In the genomic region with DNA sequence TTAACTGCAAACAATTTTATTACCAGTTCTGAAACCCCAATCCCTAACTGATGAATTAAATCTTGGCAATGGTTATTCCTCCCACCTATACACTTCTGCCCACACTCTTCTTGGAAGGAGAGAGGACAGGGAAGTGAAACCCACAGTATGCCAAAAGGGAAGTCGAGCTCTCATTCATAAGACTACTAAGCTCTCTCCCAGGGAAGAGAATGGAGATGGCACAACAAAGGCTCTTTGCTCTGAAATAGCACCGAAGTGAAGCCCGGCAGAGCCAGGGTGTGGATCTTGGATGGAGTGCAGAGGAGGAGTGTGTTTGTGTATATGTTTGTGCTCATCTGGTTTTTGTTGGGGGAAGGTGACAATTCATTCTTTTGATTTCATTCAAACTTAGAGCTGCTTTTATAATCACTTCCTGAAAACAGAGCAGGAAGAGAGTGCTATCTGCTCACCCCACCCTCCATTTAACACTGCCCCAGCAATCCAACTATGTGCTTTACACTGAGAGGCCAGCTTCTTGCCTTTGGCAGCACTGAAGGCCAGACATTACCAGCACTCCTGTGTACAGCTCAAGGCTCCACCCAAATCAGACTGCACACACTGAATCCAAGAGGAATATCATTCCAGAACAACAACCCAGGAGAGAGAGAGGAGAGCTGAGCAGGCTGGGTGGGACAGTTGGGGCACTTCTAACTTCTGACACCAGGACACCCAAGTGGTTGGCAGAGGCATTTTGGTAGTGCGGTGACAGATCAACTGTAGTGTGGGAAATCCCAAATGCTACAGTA, we compare ENCODE assay signal across 8 cellular contexts.
DNase-seq lines count a peak whose midpoint lies in the region; ATAC-seq and TF ChIP-seq lines count a peak whose summit lies in the region.

No MANE protein-coding gene starts in this region.

- no peak for TF ChIP-seq POLR2A in testis (IDR thresholded peaks at IDR 0.05)

- peaks cover 0 to 6% of the 10 kb centered on the region in 2 donors for H3K36me3 ChIP-seq in ascending aorta
- no peaks in the 10 kb centered on the region for H3K36me3 ChIP-seq in testis (ENCODE audit: low read depth, missing control alignments)

- peak overlapping the region; percentile 76 for H3K27ac Mint-ChIP-seq in activated naive CD8-positive, alpha-beta T cell
- no peak overlapping the region for H3K27ac Mint-ChIP-seq in activated naive CD8-positive, alpha-beta T cell treated with anti-CD3 and anti-CD28 coated beads, Interleukin-2, amount 50 U/mL, for 24 hours

- H3K27me3 ChIP-seq in ascending aorta, result no peaks in the 10 kb centered on the region
- no peaks in the 10 kb centered on the region for H3K27me3 ChIP-seq in testis

- no peak for TF ChIP-seq CTCF in ascending aorta (IDR thresholded peaks at IDR 0.05)
- TF ChIP-seq CTCF in testis (IDR thresholded peaks at IDR 0.05), result no peak

- H3K4me1 Mint-ChIP-seq in activated naive CD8-positive, alpha-beta T cell (ENCODE audit: low read depth), result peaks cover 19% of the 10 kb centered on the region
- H3K4me1 Mint-ChIP-seq in activated naive CD8-positive, alpha-beta T cell treated with anti-CD3 and anti-CD28 coated beads, Interleukin-2, amount 50 U/mL, for 24 hours, result peaks cover 18% of the 10 kb centered on the region

- H3K9me3 Mint-ChIP-seq in activated naive CD8-positive, alpha-beta T cell (ENCODE audit: low read depth), result no peaks in the 10 kb centered on the region
- H3K9me3 Mint-ChIP-seq in activated naive CD8-positive, alpha-beta T cell treated with anti-CD3 and anti-CD28 coated beads, Interleukin-2, amount 50 U/mL, for 24 hours, result no peaks in the 10 kb centered on the region

- 41 to 58% methylated on average over 4 of the region's 4 CpGs for WGBS in testis, 2 donors

- no peak overlapping the region for H3K4me3 Mint-ChIP-seq in activated naive CD8-positive, alpha-beta T cell
- no peak overlapping the region for H3K4me3 Mint-ChIP-seq in activated naive CD8-positive, alpha-beta T cell treated with anti-CD3 and anti-CD28 coated beads, Interleukin-2, amount 50 U/mL, for 24 hours

- intact Hi-C loops in ascending aorta (cut with DNase I), result no loop called here
- intact Hi-C loops in testis (cut with DNase I; ENCODE audit: low total_unique reads), result no loop called here

- H3K9me3 ChIP-seq in ascending aorta (no peaks in the 10 kb centered on the region), testis (no peaks in the 10 kb centered on the region)

- H3K27ac ChIP-seq in ascending aorta, result peak overlapping the region; percentile 31 to 54
- peak overlapping the region in 1 of 2 donors; percentile 60 for H3K27ac ChIP-seq in testis

- H3K4me3 ChIP-seq in ascending aorta, result peak overlapping the region in 1 of 2 donors; percentile 13
- H3K4me3 ChIP-seq in testis, result no peak overlapping the region

- no peaks in the 10 kb centered on the region for H3K27me3 Mint-ChIP-seq in activated naive CD8-positive, alpha-beta T cell
- H3K27me3 Mint-ChIP-seq in activated naive CD8-positive, alpha-beta T cell treated with anti-CD3 and anti-CD28 coated beads, Interleukin-2, amount 50 U/mL, for 24 hours, result no peaks in the 10 kb centered on the region

- no peak for DNase-seq in activated naive CD8-positive, alpha-beta T cell treated with anti-CD3 and anti-CD28 coated beads, Interleukin-2, amount 50 U/mL, for 24 hours
- DNase-seq in ascending aorta (ENCODE audit: low spot score in 2 of 2) (no peak), inferior parietal cortex (ENCODE audit: extremely low spot score) (peak; percentile 56), testis (peak; percentile 31)

- H3K36me3 Mint-ChIP-seq in activated naive CD8-positive, alpha-beta T cell, result peaks cover 15% of the 10 kb centered on the region
- peaks cover 9% of the 10 kb centered on the region for H3K36me3 Mint-ChIP-seq in activated naive CD8-positive, alpha-beta T cell treated with anti-CD3 and anti-CD28 coated beads, Interleukin-2, amount 50 U/mL, for 24 hours (ENCODE audit: low read depth)

- H3K4me1 ChIP-seq in ascending aorta (peaks cover 8 to 19% of the 10 kb centered on the region in 2 donors), testis (peaks cover 25% of the 10 kb centered on the region)

- ATAC-seq in activated naive CD8-positive, alpha-beta T cell treated with anti-CD3 and anti-CD28 coated beads, Interleukin-2, amount 50 U/mL, for 24 hours, result no peak
- ATAC-seq in HG03378 (IDR thresholded peaks at IDR 0.05; ENCODE audit: unreplicated experiment) (no peak), GM21825 (IDR thresholded peaks at IDR 0.05; ENCODE audit: unreplicated experiment) (no peak), GM18907 (IDR thresholded peaks at IDR 0.05; ENCODE audit: unreplicated experiment) (no peak)

Comparison
In these comparisons a context has a peak if more than half of its experiments do, and no peak if none do; other contexts are left out.
1. DNase-seq: peak in inferior parietal cortex (single experiment) and testis (single experiment); none in activated naive CD8-positive, alpha-beta T cell treated with anti-CD3 and anti-CD28 coated beads, Interleukin-2, amount 50 U/mL, for 24 hours (single experiment) and ascending aorta (0 of 2).